ENCODE assay signal across 12 cellular contexts in the genomic region with DNA sequence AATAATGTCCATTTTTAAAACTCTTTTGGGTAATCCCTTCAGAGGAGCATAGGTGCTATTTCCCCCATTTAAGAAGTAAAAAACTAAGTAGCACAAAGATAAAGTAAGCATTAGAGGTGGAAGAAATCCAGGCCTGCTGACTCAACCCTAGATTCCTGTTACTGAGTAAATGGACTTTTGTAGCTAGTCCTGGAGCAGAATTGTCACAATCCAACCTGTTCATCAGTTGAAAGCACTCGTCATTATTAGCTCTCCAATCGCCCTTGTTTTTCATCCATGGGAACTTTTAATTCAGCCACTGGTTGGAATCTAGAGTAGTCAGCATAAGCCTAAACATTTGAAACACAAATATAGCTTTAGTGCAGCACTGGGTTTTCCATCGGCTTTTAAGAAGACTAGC.
DNase-seq lines count a peak whose midpoint lies in the region; ATAC-seq lines count a peak whose summit lies in the region.
"Had no signal": no experiment of that assay in that cellular context is flagged by ENCODE, and none has a peak within 500 bp of the region (broad histone marks: within the 10 kb centered on the region; RNA-seq: fewer than 3 reads in every experiment).

No MANE protein-coding gene starts in this region.

- peaks cover 42% of the 10 kb centered on the region for H3K4me1 Mint-ChIP-seq in activated T-cell treated with anti-CD3 and anti-CD28 coated beads, Interleukin-2, amount 50 U/mL, for 4 hours (ENCODE audit: low read depth)
- peaks cover 47% of the 10 kb centered on the region for H3K4me1 Mint-ChIP-seq in T-helper 1 cell treated with Interleukin-12 subunit alpha and Interleukin-12 subunit beta and Interleukin-4 antibody, amounts not matched to agents 30 μg/mL and 1 μg/mL, for 36 hours (ENCODE audit: low read depth)
- peaks cover 63% of the 10 kb centered on the region for H3K4me1 Mint-ChIP-seq in stimulated activated memory B cell treated with anti-CD40 and anti-IgM and Interleukin-4, amounts not matched to agents 10 μg/mL and 1 μg/mL and 100 μg/mL, for 72 hours

- peak overlapping the region; percentile 98 for H3K27ac Mint-ChIP-seq in T-helper 1 cell treated with Interleukin-12 subunit alpha and Interleukin-12 subunit beta and Interleukin-4 antibody, amounts not matched to agents 30 μg/mL and 1 μg/mL, for 36 hours
- H3K27ac Mint-ChIP-seq in stimulated activated memory B cell treated with anti-CD40 and anti-IgM and Interleukin-4, amounts not matched to agents 10 μg/mL and 1 μg/mL and 100 μg/mL, for 72 hours = peak overlapping the region; percentile 100

- ATAC-seq in activated T-cell treated with anti-CD3 and anti-CD28 coated beads, Interleukin-2, amount 50 U/mL, for 4 hours = no peak
- ATAC-seq in stimulated activated memory B cell treated with anti-CD40 and anti-IgM and Interleukin-4, amounts not matched to agents 10 μg/mL and 1 μg/mL and 100 μg/mL, for 72 hours = no peak
- no peak for ATAC-seq in GM21786 (IDR thresholded peaks at IDR 0.05; ENCODE audit: unreplicated experiment)

- no peaks in the 10 kb centered on the region for H3K9me3 Mint-ChIP-seq in activated T-cell treated with anti-CD3 and anti-CD28 coated beads, Interleukin-2, amount 50 U/mL, for 4 hours
- no peaks in the 10 kb centered on the region for H3K9me3 Mint-ChIP-seq in T-helper 1 cell treated with Interleukin-12 subunit alpha and Interleukin-12 subunit beta and Interleukin-4 antibody, amounts not matched to agents 30 μg/mL and 1 μg/mL, for 36 hours
- no peaks in the 10 kb centered on the region for H3K9me3 Mint-ChIP-seq in stimulated activated memory B cell treated with anti-CD40 and anti-IgM and Interleukin-4, amounts not matched to agents 10 μg/mL and 1 μg/mL and 100 μg/mL, for 72 hours
- H3K9me3 Mint-ChIP-seq: neural crest cell had no signal

- H3K27ac ChIP-seq in epithelial cell of prostate = peak overlapping the region; percentile 86
- H3K27ac ChIP-seq: suprapubic skin had no signal

- peak overlapping the region; percentile 96 for H3K4me3 Mint-ChIP-seq in activated T-cell treated with anti-CD3 and anti-CD28 coated beads, Interleukin-2, amount 50 U/mL, for 4 hours
- peak overlapping the region; percentile 74 for H3K4me3 Mint-ChIP-seq in T-helper 1 cell treated with Interleukin-12 subunit alpha and Interleukin-12 subunit beta and Interleukin-4 antibody, amounts not matched to agents 30 μg/mL and 1 μg/mL, for 36 hours
- peak overlapping the region; percentile 67 for H3K4me3 Mint-ChIP-seq in stimulated activated memory B cell treated with anti-CD40 and anti-IgM and Interleukin-4, amounts not matched to agents 10 μg/mL and 1 μg/mL and 100 μg/mL, for 72 hours
- H3K4me3 Mint-ChIP-seq: neural crest cell had no signal

- H3K36me3 Mint-ChIP-seq in activated T-cell treated with anti-CD3 and anti-CD28 coated beads, Interleukin-2, amount 50 U/mL, for 4 hours (ENCODE audit: insufficient read depth) = peaks cover 58% of the 10 kb centered on the region
- peaks cover 48% of the 10 kb centered on the region for H3K36me3 Mint-ChIP-seq in T-helper 1 cell treated with Interleukin-12 subunit alpha and Interleukin-12 subunit beta and Interleukin-4 antibody, amounts not matched to agents 30 μg/mL and 1 μg/mL, for 36 hours (ENCODE audit: low read depth)
- peaks cover 61% of the 10 kb centered on the region for H3K36me3 Mint-ChIP-seq in stimulated activated memory B cell treated with anti-CD40 and anti-IgM and Interleukin-4, amounts not matched to agents 10 μg/mL and 1 μg/mL and 100 μg/mL, for 72 hours

- H3K27me3 Mint-ChIP-seq in activated T-cell treated with anti-CD3 and anti-CD28 coated beads, Interleukin-2, amount 50 U/mL, for 4 hours (ENCODE audit: low read depth) = no peaks in the 10 kb centered on the region
- H3K27me3 Mint-ChIP-seq in T-helper 1 cell treated with Interleukin-12 subunit alpha and Interleukin-12 subunit beta and Interleukin-4 antibody, amounts not matched to agents 30 μg/mL and 1 μg/mL, for 36 hours (ENCODE audit: low read depth) = no peaks in the 10 kb centered on the region
- H3K27me3 Mint-ChIP-seq in stimulated activated memory B cell treated with anti-CD40 and anti-IgM and Interleukin-4, amounts not matched to agents 10 μg/mL and 1 μg/mL and 100 μg/mL, for 72 hours = no peaks in the 10 kb centered on the region

- no peak for DNase-seq in activated T-cell treated with anti-CD3 and anti-CD28 coated beads, Interleukin-2, amount 50 U/mL, for 4 hours
- no peak for DNase-seq in activated T-cell treated with anti-CD3 and anti-CD28 coated beads, Interleukin-2, amount 50 U/mL, for 48 hours
- no peak for DNase-seq in epithelial cell of prostate (ENCODE audit: low read depth, low spot score)
- DNase-seq in NCI-H510A (lab: John Stamatoyannopoulos, UW) = no peak
- no peak for DNase-seq in anterior cingulate cortex (lab: John Stamatoyannopoulos, UW)
- DNase-seq: MG63, NCI-H69 had no signal
